In the genomic region with DNA sequence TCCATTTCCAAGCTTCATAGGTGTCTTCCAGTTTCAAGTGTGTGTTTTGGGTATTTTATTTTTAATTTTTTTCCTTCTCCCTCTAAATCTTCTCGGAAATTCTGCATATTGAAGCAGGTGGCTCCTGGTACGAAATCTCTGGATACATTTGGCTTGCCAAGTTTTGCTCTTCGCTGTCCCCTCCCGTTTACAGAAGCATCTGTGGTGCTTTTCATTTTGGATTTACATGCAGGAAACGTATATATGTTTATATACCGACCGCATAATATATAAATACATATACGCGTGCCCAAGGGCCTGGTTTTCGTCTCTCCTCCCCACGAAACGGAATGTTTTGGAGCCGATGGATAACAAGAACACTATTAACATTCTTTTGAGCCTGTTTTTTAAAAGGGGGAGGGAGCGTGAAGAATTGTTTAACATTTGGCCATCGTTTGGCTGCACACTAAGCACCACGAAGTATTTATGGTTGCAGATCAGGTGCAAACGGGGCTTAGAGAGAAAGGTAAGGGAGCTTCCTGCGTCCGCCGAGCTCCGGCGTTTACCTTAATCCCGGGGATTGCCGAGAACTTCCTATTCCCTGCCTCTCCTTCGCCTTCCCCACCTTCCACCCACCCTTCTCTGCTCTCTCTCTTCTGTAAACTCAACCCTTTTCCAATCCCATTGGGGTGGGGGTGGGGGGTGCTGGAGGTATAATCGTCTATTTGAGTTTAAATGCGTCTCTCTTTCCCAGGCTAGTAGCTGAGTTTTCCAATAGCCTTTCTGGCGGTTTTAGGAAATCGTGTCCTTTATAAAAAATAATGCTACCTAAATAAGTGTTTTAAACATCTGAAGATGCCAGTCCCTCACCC, we compare ENCODE assay signal across 4 cellular contexts.
TF ChIP-seq lines count a peak whose summit lies in the region.

No MANE protein-coding gene starts in this region.

TF ChIP-seq in HepG2, 621 proteins besides CTCF, POLR2A, EP300 and RAD21 (continues in another document):
- TF ChIP-seq, protein P1, sequence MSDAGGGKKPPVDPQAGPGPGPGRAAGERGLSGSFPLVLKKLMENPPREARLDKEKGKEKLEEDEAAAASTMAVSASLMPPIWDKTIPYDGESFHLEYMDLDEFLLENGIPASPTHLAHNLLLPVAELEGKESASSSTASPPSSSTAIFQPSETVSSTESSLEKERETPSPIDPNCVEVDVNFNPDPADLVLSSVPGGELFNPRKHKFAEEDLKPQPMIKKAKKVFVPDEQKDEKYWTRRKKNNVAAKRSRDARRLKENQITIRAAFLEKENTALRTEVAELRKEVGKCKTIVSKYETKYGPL (CRISPR knock-in tag; IDR thresholded peaks at IDR 0.05), result no peak
- TF ChIP-seq, protein P2, sequence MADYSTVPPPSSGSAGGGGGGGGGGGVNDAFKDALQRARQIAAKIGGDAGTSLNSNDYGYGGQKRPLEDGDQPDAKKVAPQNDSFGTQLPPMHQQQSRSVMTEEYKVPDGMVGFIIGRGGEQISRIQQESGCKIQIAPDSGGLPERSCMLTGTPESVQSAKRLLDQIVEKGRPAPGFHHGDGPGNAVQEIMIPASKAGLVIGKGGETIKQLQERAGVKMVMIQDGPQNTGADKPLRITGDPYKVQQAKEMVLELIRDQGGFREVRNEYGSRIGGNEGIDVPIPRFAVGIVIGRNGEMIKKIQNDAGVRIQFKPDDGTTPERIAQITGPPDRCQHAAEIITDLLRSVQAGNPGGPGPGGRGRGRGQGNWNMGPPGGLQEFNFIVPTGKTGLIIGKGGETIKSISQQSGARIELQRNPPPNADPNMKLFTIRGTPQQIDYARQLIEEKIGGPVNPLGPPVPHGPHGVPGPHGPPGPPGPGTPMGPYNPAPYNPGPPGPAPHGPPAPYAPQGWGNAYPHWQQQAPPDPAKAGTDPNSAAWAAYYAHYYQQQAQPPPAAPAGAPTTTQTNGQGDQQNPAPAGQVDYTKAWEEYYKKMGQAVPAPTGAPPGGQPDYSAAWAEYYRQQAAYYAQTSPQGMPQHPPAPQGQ (CRISPR knock-in tag; IDR thresholded peaks at IDR 0.05; ENCODE audit: borderline replicate concordance), result no peak
- TF ChIP-seq, protein P3, sequence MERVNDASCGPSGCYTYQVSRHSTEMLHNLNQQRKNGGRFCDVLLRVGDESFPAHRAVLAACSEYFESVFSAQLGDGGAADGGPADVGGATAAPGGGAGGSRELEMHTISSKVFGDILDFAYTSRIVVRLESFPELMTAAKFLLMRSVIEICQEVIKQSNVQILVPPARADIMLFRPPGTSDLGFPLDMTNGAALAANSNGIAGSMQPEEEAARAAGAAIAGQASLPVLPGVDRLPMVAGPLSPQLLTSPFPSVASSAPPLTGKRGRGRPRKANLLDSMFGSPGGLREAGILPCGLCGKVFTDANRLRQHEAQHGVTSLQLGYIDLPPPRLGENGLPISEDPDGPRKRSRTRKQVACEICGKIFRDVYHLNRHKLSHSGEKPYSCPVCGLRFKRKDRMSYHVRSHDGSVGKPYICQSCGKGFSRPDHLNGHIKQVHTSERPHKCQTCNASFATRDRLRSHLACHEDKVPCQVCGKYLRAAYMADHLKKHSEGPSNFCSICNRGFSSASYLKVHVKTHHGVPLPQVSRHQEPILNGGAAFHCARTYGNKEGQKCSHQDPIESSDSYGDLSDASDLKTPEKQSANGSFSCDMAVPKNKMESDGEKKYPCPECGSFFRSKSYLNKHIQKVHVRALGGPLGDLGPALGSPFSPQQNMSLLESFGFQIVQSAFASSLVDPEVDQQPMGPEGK (CRISPR knock-in tag; IDR thresholded peaks at IDR 0.05), result no peak
- TF ChIP-seq KLF15 (CRISPR knock-in tag; IDR thresholded peaks at IDR 0.05; ENCODE audit: borderline replicate concordance), result no peak

TF ChIP-seq in endothelial cell of umbilical vein, 7 proteins besides CTCF, POLR2A, EP300 and RAD21:
- TF ChIP-seq MYC (IDR thresholded peaks at IDR 0.05; ENCODE audit: low read depth, low read length), result no peak
- TF ChIP-seq POLR2AphosphoS5 (IDR thresholded peaks at IDR 0.05; ENCODE audit: insufficient read depth, low read depth, low read length), result no peak
- no peak for TF ChIP-seq MAX (IDR thresholded peaks at IDR 0.05; ENCODE audit: insufficient read depth, insufficient read length)
- TF ChIP-seq FOS (IDR thresholded peaks at IDR 0.05; ENCODE audit: borderline replicate concordance, insufficient read depth, low read length), result no peak
- TF ChIP-seq EZH2 (IDR thresholded peaks at IDR 0.05; ENCODE audit: borderline replicate concordance, low read depth, low read length, severe bottlenecking), result no peak
- no peak for TF ChIP-seq JUN (IDR thresholded peaks at IDR 0.05; ENCODE audit: borderline replicate concordance, insufficient read depth, insufficient read length, low read depth)
- TF ChIP-seq GATA2 (IDR thresholded peaks at IDR 0.05; ENCODE audit: insufficient read depth, insufficient read length, low read depth, low read length), result no peak
TF ChIP-seq in endothelial cell of umbilical vein: peak in this region for 0.

TF ChIP-seq in neural cell, 6 proteins besides CTCF, POLR2A, EP300 and RAD21:
- TF ChIP-seq TAF1 (IDR thresholded peaks at IDR 0.05; ENCODE audit: low read depth), result no peak
- TF ChIP-seq MXI1 (conservative IDR thresholded peaks at IDR 0.05; ENCODE audit: poor library complexity, severe bottlenecking), result no peak
- TF ChIP-seq SMC3 (conservative IDR thresholded peaks at IDR 0.05; ENCODE audit: poor library complexity), result no peak
- TF ChIP-seq, protein P4, sequence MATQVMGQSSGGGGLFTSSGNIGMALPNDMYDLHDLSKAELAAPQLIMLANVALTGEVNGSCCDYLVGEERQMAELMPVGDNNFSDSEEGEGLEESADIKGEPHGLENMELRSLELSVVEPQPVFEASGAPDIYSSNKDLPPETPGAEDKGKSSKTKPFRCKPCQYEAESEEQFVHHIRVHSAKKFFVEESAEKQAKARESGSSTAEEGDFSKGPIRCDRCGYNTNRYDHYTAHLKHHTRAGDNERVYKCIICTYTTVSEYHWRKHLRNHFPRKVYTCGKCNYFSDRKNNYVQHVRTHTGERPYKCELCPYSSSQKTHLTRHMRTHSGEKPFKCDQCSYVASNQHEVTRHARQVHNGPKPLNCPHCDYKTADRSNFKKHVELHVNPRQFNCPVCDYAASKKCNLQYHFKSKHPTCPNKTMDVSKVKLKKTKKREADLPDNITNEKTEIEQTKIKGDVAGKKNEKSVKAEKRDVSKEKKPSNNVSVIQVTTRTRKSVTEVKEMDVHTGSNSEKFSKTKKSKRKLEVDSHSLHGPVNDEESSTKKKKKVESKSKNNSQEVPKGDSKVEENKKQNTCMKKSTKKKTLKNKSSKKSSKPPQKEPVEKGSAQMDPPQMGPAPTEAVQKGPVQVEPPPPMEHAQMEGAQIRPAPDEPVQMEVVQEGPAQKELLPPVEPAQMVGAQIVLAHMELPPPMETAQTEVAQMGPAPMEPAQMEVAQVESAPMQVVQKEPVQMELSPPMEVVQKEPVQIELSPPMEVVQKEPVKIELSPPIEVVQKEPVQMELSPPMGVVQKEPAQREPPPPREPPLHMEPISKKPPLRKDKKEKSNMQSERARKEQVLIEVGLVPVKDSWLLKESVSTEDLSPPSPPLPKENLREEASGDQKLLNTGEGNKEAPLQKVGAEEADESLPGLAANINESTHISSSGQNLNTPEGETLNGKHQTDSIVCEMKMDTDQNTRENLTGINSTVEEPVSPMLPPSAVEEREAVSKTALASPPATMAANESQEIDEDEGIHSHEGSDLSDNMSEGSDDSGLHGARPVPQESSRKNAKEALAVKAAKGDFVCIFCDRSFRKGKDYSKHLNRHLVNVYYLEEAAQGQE (IDR thresholded peaks at IDR 0.05; ENCODE audit: borderline replicate concordance), result no peak
- TF ChIP-seq EZH2 (IDR thresholded peaks at IDR 0.05; ENCODE audit: borderline replicate concordance, insufficient read depth, low read length, poor library complexity, severe bottlenecking), result no peak
- TF ChIP-seq POLR2AphosphoS5 (IDR thresholded peaks at IDR 0.05), result no peak

TF ChIP-seq in GM12891, 5 proteins besides CTCF, POLR2A, EP300 and RAD21:
- TF ChIP-seq SPI1 (IDR thresholded peaks at IDR 0.05; ENCODE audit: low read depth, low read length) (no peak), POLR2AphosphoS5 (IDR thresholded peaks at IDR 0.05; ENCODE audit: low read depth, low read length) (no peak), PAX5 (IDR thresholded peaks at IDR 0.05; ENCODE audit: insufficient read depth, low read length, severe bottlenecking) (no peak), POU2F2 (IDR thresholded peaks at IDR 0.05; ENCODE audit: low read depth, low read length) (no peak), TAF1 (IDR thresholded peaks at IDR 0.05; ENCODE audit: low read depth, low read length) (no peak)
